In the genomic region with DNA sequence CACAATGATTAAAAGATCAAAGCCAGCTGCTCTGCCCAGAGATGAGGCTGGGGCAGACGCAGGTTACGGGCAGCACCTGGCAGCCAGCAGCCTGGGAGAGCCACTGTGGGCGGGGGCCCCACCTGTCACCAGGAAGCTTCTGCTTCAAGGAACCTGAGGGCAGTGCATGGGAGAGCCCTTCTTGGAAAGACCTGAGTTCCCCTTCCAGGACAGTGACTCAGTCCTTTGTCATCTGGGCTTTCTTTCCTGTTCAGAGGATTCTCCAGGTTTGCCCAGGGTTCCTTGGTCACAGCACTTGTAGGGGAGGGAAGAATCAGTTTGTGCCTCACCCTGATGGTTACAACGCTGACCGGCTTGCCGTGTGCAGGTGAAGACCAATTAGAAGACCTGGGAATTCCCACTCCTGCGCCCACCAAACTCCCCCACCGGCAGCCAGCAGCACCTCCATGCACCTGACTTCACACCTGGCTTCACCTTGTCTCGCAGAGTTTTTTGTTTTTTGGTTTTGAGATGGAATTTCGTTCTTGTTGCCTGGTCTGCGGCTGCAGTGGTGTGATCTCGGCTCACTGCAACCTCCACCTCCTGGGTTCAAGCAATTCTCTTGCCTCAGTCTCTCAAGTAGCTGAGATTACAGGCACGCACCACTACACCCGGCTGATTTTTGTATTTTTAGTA, we compare ENCODE assay signal across 8 cellular contexts. TPM values are rescaled to one million over a fixed set of nuclear protein-coding genes. Genes with fewer than 3 reads are reported as not detected.
DNase-seq lines count a peak whose midpoint lies in the region; ATAC-seq and TF ChIP-seq lines count a peak whose summit lies in the region.

No MANE protein-coding gene starts in this region.

- H3K36me3 Mint-ChIP-seq in naive B cell = peaks cover 0 to 15% of the 10 kb centered on the region in 2 donors

- no peaks in the 10 kb centered on the region for H3K9me2 ChIP-seq in Loucy (replicated peaks; ENCODE audit: low read depth, low read length)

- no peaks in the 10 kb centered on the region for H3K9me3 Mint-ChIP-seq in naive B cell

- no peaks in the 10 kb centered on the region for H3K36me3 ChIP-seq in Loucy (ENCODE audit: insufficient read depth, low read length)

- H3F3A ChIP-seq in Loucy (ENCODE audit: low read depth) = 0 out of 2 replicates have a peak, but pooled peaks cover 5% of the 10 kb centered on the region

- no peak for ATAC-seq in naive B cell (ENCODE audit: low read depth in 2 of 2)
- no peak for ATAC-seq in GM18519 (IDR thresholded peaks at IDR 0.05; ENCODE audit: low FRiP score, unreplicated experiment)

- no peak for TF ChIP-seq CTCF in Loucy (conservative IDR thresholded peaks at IDR 0.05; ENCODE audit: low read length)

- H2AFZ ChIP-seq in Loucy (ENCODE audit: low read length) = no peak overlapping the region; the same call in 1 of the 2 replicates

- peaks cover 34% of the 10 kb centered on the region for H3K4me1 ChIP-seq in Loucy (ENCODE audit: insufficient read depth, low read length, poor library complexity, severe bottlenecking)

- DNase-seq in EL (peak; percentile 19), naive B cell (peak; percentile 36), putamen (ENCODE audit: low spot score) (no peak), mesenteric fat pad (ENCODE audit: low spot score) (no peak), MV-4-11 (lab: John Stamatoyannopoulos, UW) (no peak)
- DNase-seq in activated T-helper 9 cell treated with anti-CD3 and anti-CD28 coated beads, Interleukin-2, amount 50 U/mL, for 16 hours (ENCODE audit: low read depth) = peak; percentile 28

- peak overlapping the region; percentile 97 to 99 (median 98) for H3K27ac Mint-ChIP-seq in naive B cell

- peaks cover 42 to 66% (median 63%) of the 10 kb centered on the region in 3 donors for H3K4me1 Mint-ChIP-seq in naive B cell

- H3K27me3 Mint-ChIP-seq in naive B cell = no peaks in the 10 kb centered on the region

- peak overlapping the region; percentile 70 for H3K4me3 ChIP-seq in Loucy (ENCODE audit: low read length, poor library complexity, severe bottlenecking)

- H4K20me1 ChIP-seq in Loucy (ENCODE audit: insufficient read depth, low read length, poor library complexity, severe bottlenecking) = no peaks in the 10 kb centered on the region

- H3K4me3 Mint-ChIP-seq in naive B cell = peak overlapping the region; percentile 82 to 95 (median 93)

- peak overlapping the region; percentile 57 for H3K9ac ChIP-seq in Loucy (ENCODE audit: low read depth, low read length, poor library complexity, severe bottlenecking)

- peaks cover 40% of the 10 kb centered on the region for H3K27me3 ChIP-seq in Loucy (ENCODE audit: insufficient read depth, low read length, poor library complexity, severe bottlenecking)

- no peaks in the 10 kb centered on the region for H3K9me3 ChIP-seq in Loucy (ENCODE audit: insufficient read depth, low read depth, low read length)

- peak overlapping the region; percentile 72 for H3K4me2 ChIP-seq in Loucy (ENCODE audit: low read depth, low read length, poor library complexity, severe bottlenecking)

- no peaks in the 10 kb centered on the region for H3K79me2 ChIP-seq in Loucy (ENCODE audit: insufficient read depth, low read length)

RNA-seq across cellular contexts. Expression of a gene that starts 2.0 kb away (rescaled TPM):
- polyA plus RNA-seq in naive B cell (ENCODE audit: low read depth in 6 of 6) = 10 to 100 TPM in 5 of 6 donors, 1 to 10 TPM in 1; 7.6 to 24.1 (median 15.5) TPM
- 0.26 TPM for total RNA-seq in mesenteric fat pad

RNA-seq across cellular contexts. Expression of a gene that starts 57.3 kb away (rescaled TPM):
- not detected for polyA plus RNA-seq in naive B cell (ENCODE audit: low read depth in 6 of 6)
- 331 TPM for total RNA-seq in mesenteric fat pad

Comparison
In these comparisons a context has a peak if more than half of its experiments do, and no peak if none do; other contexts are left out.
1. DNase-seq: peak in EL (single experiment), activated T-helper 9 cell treated with anti-CD3 and anti-CD28 coated beads, Interleukin-2, amount 50 U/mL, for 16 hours (single experiment) and naive B cell (single experiment); none in putamen (single experiment), mesenteric fat pad (single experiment) and MV-4-11 (single experiment).